In the genomic region with DNA sequence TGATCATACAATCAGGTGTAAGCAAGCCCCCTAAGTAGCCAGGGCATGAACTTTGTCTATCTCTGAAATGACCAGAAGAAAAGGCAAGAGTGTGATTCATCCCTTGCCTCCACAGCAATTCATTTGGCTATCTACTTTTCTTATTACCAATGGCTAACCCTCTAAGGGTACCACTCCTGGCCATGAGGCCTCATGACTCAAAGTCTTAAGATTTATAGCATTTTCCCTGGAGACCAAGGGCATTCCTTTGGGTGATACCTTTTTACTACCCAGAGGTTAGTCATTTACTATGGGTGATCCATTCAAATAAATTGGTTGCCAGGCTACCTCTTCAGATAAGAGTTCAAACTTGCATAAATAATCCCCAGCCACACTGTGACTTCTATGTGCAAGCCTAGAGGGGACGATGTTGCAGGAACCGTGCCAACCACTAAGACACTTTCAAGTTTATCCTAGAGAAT, we compare ENCODE assay signal across 12 cellular contexts. TPM values are rescaled to one million over a fixed set of nuclear protein-coding genes. Genes with fewer than 3 reads are reported as not detected.
DNase-seq lines count a peak whose midpoint lies in the region; ATAC-seq and TF ChIP-seq lines count a peak whose summit lies in the region.
"Had no signal": no experiment of that assay in that cellular context is flagged by ENCODE, and none has a peak within 500 bp of the region (broad histone marks: within the 10 kb centered on the region; RNA-seq: fewer than 3 reads in every experiment).

No MANE protein-coding gene starts in this region.

- H3K27me3 ChIP-seq in Peyer's patch (no peaks in the 10 kb centered on the region), suprapubic skin (no peaks in the 10 kb centered on the region)

- no peak overlapping the region for H3K4me3 ChIP-seq in Peyer's patch
- H3K4me3 ChIP-seq in fibroblast of the aortic adventitia (ENCODE audit: low read depth, low read length): no peak overlapping the region
- H3K4me3 ChIP-seq in suprapubic skin: no peak overlapping the region
- H3K4me3 ChIP-seq: gastrocnemius medialis had no signal

- peak in 1 of 2 donors; percentile 38 for TF ChIP-seq POLR2A in Peyer's patch (IDR thresholded peaks at IDR 0.05)
- no peak for TF ChIP-seq POLR2A in suprapubic skin (IDR thresholded peaks at IDR 0.05)

- H3K36me3 ChIP-seq in Peyer's patch (no peaks in the 10 kb centered on the region), suprapubic skin (no peaks in the 10 kb centered on the region)
- H3K36me3 ChIP-seq: gastrocnemius medialis had no signal

- DNase-seq in HCEC 1CT: peak; percentile 29
- peak in 1 of 3 donors; percentile 75 for DNase-seq in Peyer's patch
- DNase-seq in fibroblast of the aortic adventitia (ENCODE audit: low read depth): peak; percentile 83
- DNase-seq in suprapubic skin (ENCODE audit: low spot score in 2 of 2): no peak
- DNase-seq in DMS79 treated with DMSO at 0.1 percent for 48 hours (lab: John Stamatoyannopoulos, UW): no peak
- DNase-seq in stimulated activated CD4-positive, alpha-beta T cell treated with anti-CD3 and anti-CD28 coated beads, Interleukin-2, amount 100 ng/mL, for 48 hours: no peak
- DNase-seq: gastrocnemius medialis, retina, SHP77 treated with DMSO at 0.1 percent for 48 hours had no signal

- TF ChIP-seq EP300 in suprapubic skin (IDR thresholded peaks at IDR 0.05): no peak

- H3K4me1 ChIP-seq in Peyer's patch: peaks cover 6 to 45% (median 16%) of the 10 kb centered on the region in 4 donors
- peaks cover 79% of the 10 kb centered on the region for H3K4me1 ChIP-seq in suprapubic skin

- ATAC-seq in GM21528 (IDR thresholded peaks at IDR 0.05; ENCODE audit: low FRiP score, unreplicated experiment) (no peak), GM21390 (IDR thresholded peaks at IDR 0.05; ENCODE audit: unreplicated experiment) (no peak)
- ATAC-seq: activated CD4-positive, CD25-positive, alpha-beta regulatory T cell treated with anti-CD3 and anti-CD28 coated beads, Interleukin-2, amount 50 U/mL, for 24 hours; gastrocnemius medialis had no signal

- peak overlapping the region in 3 of 4 donors; percentile 90 to 99 (median 97) for H3K27ac ChIP-seq in Peyer's patch
- peak overlapping the region; percentile 100 for H3K27ac ChIP-seq in suprapubic skin

- WGBS in suprapubic skin: 40% methylated on average over 2 of the region's 2 CpGs

- TF ChIP-seq CTCF in Peyer's patch (IDR thresholded peaks at IDR 0.05) (peak in 1 of 6 experiments; percentile 18), fibroblast of the aortic adventitia (IDR thresholded peaks at IDR 0.05; ENCODE audit: insufficient read depth, low read length) (no peak), suprapubic skin (IDR thresholded peaks at IDR 0.05) (no peak)

- H3K9me3 ChIP-seq in Peyer's patch (no peaks in the 10 kb centered on the region), suprapubic skin (no peaks in the 10 kb centered on the region)
- H3K9me3 ChIP-seq: gastrocnemius medialis had no signal

RNA-seq across cellular contexts. Expression of gene LGALS3, which starts 1.5 kb away (rescaled TPM):
- 1,000 to 10,000 TPM in 3 of 4 donors, 100 to 1,000 TPM in 1; 242 to 1,284 (median 1,203) TPM for total RNA-seq in Peyer's patch
- 83.3 and 475 TPM in 2 replicates for total RNA-seq in fibroblast of the aortic adventitia (ENCODE audit: low replicate concordance)
- 100 to 1,000 TPM; 448 to 713 (median 594) TPM for total RNA-seq in suprapubic skin

Comparison
In these comparisons a context has a peak if more than half of its experiments do, and no peak if none do; other contexts are left out.
1. DNase-seq: peak in HCEC 1CT (single experiment) and fibroblast of the aortic adventitia (single experiment); none in suprapubic skin (0 of 2), DMS79 treated with DMSO at 0.1 percent for 48 hours (single experiment) and stimulated activated CD4-positive, alpha-beta T cell treated with anti-CD3 and anti-CD28 coated beads, Interleukin-2, amount 100 ng/mL, for 48 hours (0 of 2).